Comparison of ENCODE assay signal across 17 cellular contexts in genomic region chr1:22654692-22655091, GRCh38. TPM values are rescaled to one million over a fixed set of nuclear protein-coding genes. Genes with fewer than 3 reads are reported as not detected.
DNase-seq lines count a peak whose midpoint lies in the region; ATAC-seq and TF ChIP-seq lines count a peak whose summit lies in the region.
"Had no signal": no experiment of that assay in that cellular context is flagged by ENCODE, and none has a peak within 500 bp of the region (broad histone marks: within the 10 kb centered on the region; RNA-seq: fewer than 3 reads in every experiment).

No MANE protein-coding gene starts in this region.

- DNase-seq in GM12864 (ENCODE audit: low read depth) (no peak), HT-29 (ENCODE audit: low spot score) (peak; percentile 41), dorsolateral prefrontal cortex (no peak), neural progenitor cell (ENCODE audit: low spot score) (no peak), activated gamma-delta T cell treated with Interleukin-2 at 50 U/mL for 16 hours (no peak), AG08395 (ENCODE audit: low spot score) (no peak)
- DNase-seq: activated CD4-positive, CD25-positive, alpha-beta regulatory T cell; CD4-positive, CD25-positive, alpha-beta regulatory T cell; cortex of kidney; foreskin fibroblast; GF-D8; Karpas-422; NCI-H187 treated with DMSO at 0.1 percent for 48 hours; retina had no signal

- H3K4me1 ChIP-seq in neural progenitor cell, result no peaks in the 10 kb centered on the region

- ATAC-seq in HG03175 (IDR thresholded peaks at IDR 0.05; ENCODE audit: unreplicated experiment) (no peak), HG03159 (IDR thresholded peaks at IDR 0.05; ENCODE audit: unreplicated experiment) (no peak)

- H3K9me3 ChIP-seq in neural progenitor cell (ENCODE audit: low read depth), result no peaks in the 10 kb centered on the region

- intact Hi-C loops in dorsolateral prefrontal cortex (cut with DNase I), result no loop called here

- no peak overlapping the region for H3K4me2 ChIP-seq in neural progenitor cell

- H3K27me3 ChIP-seq in dorsolateral prefrontal cortex (peaks cover 0 to 5% (median 0%) of the 10 kb centered on the region in 45 donors), neural progenitor cell (peaks cover 15% of the 10 kb centered on the region)

- H4K20me1 ChIP-seq in neural progenitor cell (ENCODE audit: low read depth), result no peaks in the 10 kb centered on the region

- TF ChIP-seq CTCF in GM12864 (IDR thresholded peaks at IDR 0.05; ENCODE audit: low read depth, low read length, missing control alignments) (peak; percentile 36), dorsolateral prefrontal cortex (IDR thresholded peaks at IDR 0.05 in 54 of 56, conservative IDR thresholded peaks at IDR 0.05 in 2 of 56; ENCODE audit: low read depth in 1 of 56, partially characterized antibody in 56 of 56) (peak in 1 of 56 donors; percentile 9), neural progenitor cell (IDR thresholded peaks at IDR 0.05) (peak; percentile 24)

- H3K36me3 Mint-ChIP-seq in neural progenitor cell, result no peaks in the 10 kb centered on the region
- H3K36me3 Mint-ChIP-seq: CD4-positive, CD25-positive, alpha-beta regulatory T cell had no signal

- no peak overlapping the region for H3K4me3 Mint-ChIP-seq in neural progenitor cell
- H3K4me3 Mint-ChIP-seq: CD4-positive, CD25-positive, alpha-beta regulatory T cell; stimulated activated naive CD8-positive, alpha-beta T cell treated with anti-CD3 and anti-CD28 coated beads, Interleukin-15, Interleukin-2, amounts not matched to agents 100 ng/mL and 50 ng/mL, for 24 hours had no signal

- H3K9ac ChIP-seq in neural progenitor cell, result no peak overlapping the region

- H3K27ac Mint-ChIP-seq in neural progenitor cell, result no peak overlapping the region
- H3K27ac Mint-ChIP-seq: CD4-positive, CD25-positive, alpha-beta regulatory T cell; stimulated activated naive CD8-positive, alpha-beta T cell treated with anti-CD3 and anti-CD28 coated beads, Interleukin-15, Interleukin-2, amounts not matched to agents 100 ng/mL and 50 ng/mL, for 24 hours had no signal

- H3K4me3 ChIP-seq in GM12864 (ENCODE audit: low read depth, low read length), result no peak overlapping the region
- peak overlapping the region in 49 of 59 donors; percentile 0 to 59 (median 38) for H3K4me3 ChIP-seq in dorsolateral prefrontal cortex
- no peak overlapping the region for H3K4me3 ChIP-seq in neural progenitor cell

- no peaks in the 10 kb centered on the region for H3K9me3 Mint-ChIP-seq in neural progenitor cell
- H3K9me3 Mint-ChIP-seq: stimulated activated naive CD8-positive, alpha-beta T cell treated with anti-CD3 and anti-CD28 coated beads, Interleukin-15, Interleukin-2, amounts not matched to agents 100 ng/mL and 50 ng/mL, for 24 hours had no signal

- H3K36me3 ChIP-seq in neural progenitor cell, result no peaks in the 10 kb centered on the region

- H3K4me1 Mint-ChIP-seq in neural progenitor cell, result peaks cover 18% of the 10 kb centered on the region
- H3K4me1 Mint-ChIP-seq: CD4-positive, CD25-positive, alpha-beta regulatory T cell had no signal

- H3K27ac ChIP-seq in dorsolateral prefrontal cortex (peak overlapping the region in 4 of 59 donors; percentile 8 to 37 (median 18)), neural progenitor cell (no peak overlapping the region)

- H3K27me3 Mint-ChIP-seq in neural progenitor cell (ENCODE audit: insufficient read depth, low read depth), result peaks cover 23% of the 10 kb centered on the region

- no peaks in the 10 kb centered on the region for H3K79me2 ChIP-seq in neural progenitor cell (ENCODE audit: low read depth)

- no peak overlapping the region for H2AFZ ChIP-seq in neural progenitor cell (replicated peaks)

- peaks cover 4% of the 10 kb centered on the region for H3F3A ChIP-seq in neural progenitor cell (ENCODE audit: low read depth)

RNA-seq across cellular contexts. Expression of gene C1QB, which starts 1.7 kb away (rescaled TPM):
- not detected in 2 replicates for total RNA-seq in HT-29 (2014; rRNA removed; shearing (Covaris generic))
- total RNA-seq in dorsolateral prefrontal cortex (100 to 1,000 TPM in 35 of 120 experiments, 10 to 100 TPM in 85; 12.3 to 456 (median 73.0) TPM), neural progenitor cell (ENCODE audit: low replicate concordance) (not detected in 2 replicates)
- total RNA-seq: CD4-positive, CD25-positive, alpha-beta regulatory T cell had no signal

RNA-seq across cellular contexts. Expression of gene C1QC, which starts 11.3 kb away (rescaled TPM):
- not detected in 2 replicates for total RNA-seq in HT-29 (2014; rRNA removed; shearing (Covaris generic))
- total RNA-seq in dorsolateral prefrontal cortex (100 to 1,000 TPM in 30 of 120 experiments, 10 to 100 TPM in 90; 15.3 to 399 (median 70.1) TPM), neural progenitor cell (ENCODE audit: low replicate concordance) (not detected in 2 replicates)
- total RNA-seq: CD4-positive, CD25-positive, alpha-beta regulatory T cell had no signal

RNA-seq across cellular contexts. Expression of gene C1QA, which starts 18.3 kb away (rescaled TPM):
- not detected in 2 replicates for total RNA-seq in HT-29 (2014; rRNA removed; shearing (Covaris generic))
- total RNA-seq in dorsolateral prefrontal cortex, result 100 to 1,000 TPM in 13 of 120 experiments, 10 to 100 TPM in 105, 1 to 10 TPM in 2; 7.6 to 317 (median 44.5) TPM
- total RNA-seq in neural progenitor cell (ENCODE audit: low replicate concordance), result not detected in 2 replicates
- total RNA-seq: CD4-positive, CD25-positive, alpha-beta regulatory T cell had no signal

RNA-seq across cellular contexts. Expression of gene EPHB2, which starts 55.9 kb away (rescaled TPM):
- 2.0 and 3.3 TPM in 2 replicates for total RNA-seq in HT-29 (2014; rRNA removed; shearing (Covaris generic))
- total RNA-seq in dorsolateral prefrontal cortex (10 to 100 TPM; 11.4 to 21.5 (median 15.7) TPM), neural progenitor cell (ENCODE audit: low replicate concordance) (38.3 and 80.2 TPM in 2 replicates)
- total RNA-seq: CD4-positive, CD25-positive, alpha-beta regulatory T cell had no signal

Comparison
In these comparisons a context has a peak if more than half of its experiments do, and no peak if none do; other contexts are left out.
1. H3K4me3 ChIP-seq: peak in dorsolateral prefrontal cortex (49 of 59); none in GM12864 (single experiment) and neural progenitor cell (single experiment).
2. RNA of gene C1QB, which starts 1.7 kb away (total RNA-seq): 12.3 to 456 TPM in dorsolateral prefrontal cortex; not detected in HT-29 and not detected in neural progenitor cell; every median in the first group is over 10 times any median in the second.
3. RNA of gene C1QC, which starts 11.3 kb away (total RNA-seq): 15.3 to 399 TPM in dorsolateral prefrontal cortex; not detected in HT-29 and not detected in neural progenitor cell; every median in the first group is over 10 times any median in the second.